16 cellular contexts compared by ENCODE assay signal in genomic region chr9:250625-251024, GRCh38. TPM values are rescaled to one million over a fixed set of nuclear protein-coding genes. Genes with fewer than 3 reads are reported as not detected.
"Had no signal": no experiment of that assay in that cellular context is flagged by ENCODE, and none has a peak within 500 bp of the region (broad histone marks: within the 10 kb centered on the region; RNA-seq: fewer than 3 reads in every experiment).

No MANE protein-coding gene starts in this region.

- H3K27me3 ChIP-seq: cardiac muscle cell, right lobe of liver, upper lobe of left lung had no signal

- H3K27ac Mint-ChIP-seq: activated B cell treated with CpG ODN at 0.5 μM for 24 hours; naive thymus-derived CD8-positive, alpha-beta T cell; T-cell had no signal

- H3K9me3 ChIP-seq: lower lobe of right lung, mucosa of descending colon, prostate gland, right lobe of liver, upper lobe of left lung had no signal

- H3K9me3 Mint-ChIP-seq: activated B cell treated with CpG ODN at 0.5 μM for 24 hours; immature natural killer cell; naive thymus-derived CD8-positive, alpha-beta T cell; T-cell had no signal

- H3K4me3 Mint-ChIP-seq: activated B cell treated with CpG ODN at 0.5 μM for 24 hours; naive thymus-derived CD8-positive, alpha-beta T cell; T-cell had no signal

- H3K4me1 ChIP-seq: prostate gland, right lobe of liver had no signal

- ATAC-seq: left cardiac atrium; lower lobe of right lung; mucosa of descending colon; naive thymus-derived CD8-positive, alpha-beta T cell; T-cell had no signal

- H3K27ac ChIP-seq: cardiac muscle cell, lower lobe of right lung, prostate gland, right lobe of liver, upper lobe of left lung had no signal

- H3K36me3 Mint-ChIP-seq: naive thymus-derived CD8-positive, alpha-beta T cell; T-cell had no signal

- DNase-seq: activated B cell treated with CpG ODN at 0.5 μM for 24 hours; activated CD8-positive, alpha-beta memory T cell treated with anti-CD3 and anti-CD28 coated beads, Interleukin-2, amount 50 U/mL, for 48 hours; immature natural killer cell; left cardiac atrium; lower lobe of right lung; mucosa of descending colon; naive thymus-derived CD8-positive, alpha-beta T cell; occipital lobe; right lobe of liver; stimulated activated CD4-positive, alpha-beta T cell treated with anti-CD3 and anti-CD28 coated beads, Interleukin-2, amount 100 ng/mL, for 24 hours; stimulated activated naive CD4-positive, alpha-beta T cell; T-cell; T1000; upper lobe of left lung had no signal

- H3K4me3 ChIP-seq: cardiac muscle cell, lower lobe of right lung, mucosa of descending colon, prostate gland, right lobe of liver, upper lobe of left lung had no signal

- H3K27me3 Mint-ChIP-seq: activated B cell treated with CpG ODN at 0.5 μM for 24 hours; naive thymus-derived CD8-positive, alpha-beta T cell; T-cell had no signal

- H3K36me3 ChIP-seq: cardiac muscle cell, lower lobe of right lung, prostate gland, right lobe of liver, upper lobe of left lung had no signal

RNA-seq across cellular contexts. Expression of gene DOCK8, which starts 36.0 kb away (rescaled TPM):
- total RNA-seq: cardiac muscle cell had no signal
